In the genomic region with DNA sequence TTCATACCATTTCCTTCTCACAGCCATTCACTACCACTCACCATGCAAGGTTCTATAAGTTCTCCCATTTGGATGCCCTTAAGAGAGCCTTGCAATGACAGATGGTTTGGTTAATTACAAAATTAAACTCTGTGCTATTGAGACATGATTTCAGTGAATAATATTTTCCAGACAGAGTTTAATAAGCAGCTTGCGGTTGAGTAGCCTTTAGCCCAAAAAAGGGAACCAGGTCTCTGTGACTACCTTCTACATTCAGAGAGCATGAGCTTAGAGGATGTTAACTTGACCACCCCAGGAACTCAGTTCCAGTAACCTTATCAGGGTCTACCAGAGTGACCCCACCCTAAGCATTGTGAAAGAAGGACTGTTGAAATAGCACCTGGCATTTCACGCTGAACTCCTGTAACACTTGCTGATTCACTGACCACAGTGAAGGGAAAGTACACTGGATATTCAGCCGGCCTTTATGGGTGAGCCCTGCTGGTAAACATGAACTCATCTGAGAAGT, we compare ENCODE assay signal across 9 cellular contexts.
A peak's percentile ranks its signal among the peaks of the same experiment; 100 is the strongest.
DNase-seq lines count a peak whose midpoint lies in the region; ATAC-seq and TF ChIP-seq lines count a peak whose summit lies in the region.
"Had no signal": no experiment of that assay in that cellular context is flagged by ENCODE, and none has a peak within 500 bp of the region (broad histone marks: within the 10 kb centered on the region; RNA-seq: fewer than 3 reads in every experiment).

No MANE protein-coding gene starts in this region.

- no peak overlapping the region for H2AK5ac ChIP-seq in mesenchymal stem cell (ENCODE audit: low read length, severe bottlenecking)

- H3K4me3 ChIP-seq in AG09309 (ENCODE audit: control insufficient read depth, low read depth, low read length) (no peak overlapping the region), mesenchymal stem cell (ENCODE audit: insufficient read depth in 1 of 2, low read depth in 1 of 2, low read length in 2 of 2) (no peak overlapping the region)

- 78% methylated on average over 3 of the region's 3 CpGs for WGBS in mesenchymal stem cell

- no peaks in the 10 kb centered on the region for H3K4me1 ChIP-seq in mesenchymal stem cell (ENCODE audit: control insufficient read depth, insufficient read depth, low read depth, low read length)

- H3K23ac ChIP-seq in mesenchymal stem cell (ENCODE audit: low read length in 2 of 2) = no peak overlapping the region

- H2BK120ac ChIP-seq in mesenchymal stem cell (ENCODE audit: low read depth, low read length) = no peak overlapping the region

- no peak overlapping the region for H2BK5ac ChIP-seq in mesenchymal stem cell (ENCODE audit: low read depth, low read length, poor library complexity, severe bottlenecking)

- intact Hi-C loops in posterior vena cava (cut with DNase I) (no loop called here), left colon (cut with DNase I, micrococcal nuclease) (no loop called here)

- H3K4ac ChIP-seq in mesenchymal stem cell (ENCODE audit: low read depth in 1 of 2, low read length in 2 of 2) = no peak overlapping the region

- no peak overlapping the region for H2BK15ac ChIP-seq in mesenchymal stem cell (ENCODE audit: low read depth, poor library complexity, severe bottlenecking)

- no peak overlapping the region for H3K14ac ChIP-seq in mesenchymal stem cell (ENCODE audit: low read length in 2 of 2)

- no peak overlapping the region for H2AFZ ChIP-seq in mesenchymal stem cell (ENCODE audit: low read depth, low read length)

- TF ChIP-seq CTCF in AG09309 (IDR thresholded peaks at IDR 0.05; ENCODE audit: control insufficient read depth, insufficient read depth, low read depth, low read length, missing control alignments) = no peak

- no peaks in the 10 kb centered on the region for H3K79me1 ChIP-seq in mesenchymal stem cell (replicated peaks; ENCODE audit: low read length, poor library complexity, severe bottlenecking)

- ATAC-seq in HG03175 (IDR thresholded peaks at IDR 0.05; ENCODE audit: unreplicated experiment) (peak; percentile 95), left colon (no peak)

- no peaks in the 10 kb centered on the region for H3K27me3 ChIP-seq in mesenchymal stem cell (ENCODE audit: control insufficient read depth in 1 of 2, insufficient read depth in 1 of 2, low read length in 2 of 2)

- DNase-seq in AG09309 (ENCODE audit: low read depth) (peak; percentile 90), GM19240 (ENCODE audit: insufficient read length, low spot score) (peak; percentile 1), SKM-1 treated with dmso at 0.1 percent for 144 hours (lab: John Stamatoyannopoulos, UW; ENCODE audit: unreplicated experiment) (peak; percentile 99), mesenchymal stem cell (peak; percentile 72), NCI-H345 treated with DMSO at 0.1 percent for 48 hours (lab: John Stamatoyannopoulos, UW; ENCODE audit: unreplicated experiment) (no peak), posterior vena cava (ENCODE audit: low spot score) (no peak), left colon (no peak)
- DNase-seq: activated naive CD8-positive, alpha-beta T cell treated with anti-CD3 and anti-CD28 coated beads, Interleukin-2, amount 10 ng/mL, durations not matched to agents 7 days and 5 days had no signal

- H3K18ac ChIP-seq in mesenchymal stem cell (ENCODE audit: low read depth in 1 of 2, low read length in 2 of 2) = peak overlapping the region in 1 of 2 experiments; percentile 48

- H2BK12ac ChIP-seq in mesenchymal stem cell (ENCODE audit: low read length in 2 of 2) = no peak overlapping the region

- H3K27ac ChIP-seq in mesenchymal stem cell (ENCODE audit: low read length, poor library complexity, severe bottlenecking) = no peak overlapping the region

- H4K91ac ChIP-seq in mesenchymal stem cell (ENCODE audit: low read length) = no peak overlapping the region

- no peaks in the 10 kb centered on the region for H3K9me3 ChIP-seq in mesenchymal stem cell (ENCODE audit: control insufficient read depth, low read length)

- H3K9ac ChIP-seq in mesenchymal stem cell (ENCODE audit: low read length) = no peak overlapping the region

- no peak overlapping the region for H3K4me2 ChIP-seq in mesenchymal stem cell (ENCODE audit: low read length, poor library complexity, severe bottlenecking)

- H4K8ac ChIP-seq in mesenchymal stem cell (ENCODE audit: low read length) = no peak overlapping the region

- H3K36me3 ChIP-seq in mesenchymal stem cell (ENCODE audit: control insufficient read depth in 1 of 2, insufficient read depth in 2 of 2, low read depth in 1 of 2, low read length in 2 of 2) = no peaks in the 10 kb centered on the region

Comparison
In these comparisons a context has a peak if more than half of its experiments do, and no peak if none do; other contexts are left out.
1. DNase-seq: peak in AG09309 (single experiment), GM19240 (single experiment), SKM-1 treated with dmso at 0.1 percent for 144 hours (single experiment) and mesenchymal stem cell (single experiment); none in NCI-H345 treated with DMSO at 0.1 percent for 48 hours (single experiment), posterior vena cava (single experiment) and left colon (0 of 2).